12 cellular contexts compared by ENCODE assay signal in genomic region chr2:32937602-32938450, GRCh38. TPM values are rescaled to one million over a fixed set of nuclear protein-coding genes. Genes with fewer than 3 reads are reported as not detected.
DNase-seq lines count a peak whose midpoint lies in the region; ATAC-seq, FAIRE-seq and TF ChIP-seq lines count a peak whose summit lies in the region.
"Had no signal": no experiment of that assay in that cellular context is flagged by ENCODE, and none has a peak within 500 bp of the region (broad histone marks: within the 10 kb centered on the region; RNA-seq: fewer than 3 reads in every experiment).

No MANE protein-coding gene starts in this region.

- no peak overlapping the region for H3K9ac ChIP-seq in HCT116 (ENCODE audit: low read length)
- H3K9ac ChIP-seq in fibroblast of lung (ENCODE audit: insufficient read depth, low read length), result no peak overlapping the region

- no peaks in the 10 kb centered on the region for H4K20me1 ChIP-seq in HCT116 (ENCODE audit: insufficient read depth)
- no peaks in the 10 kb centered on the region for H4K20me1 ChIP-seq in PC-9 (ENCODE audit: insufficient read depth)
- H4K20me1 ChIP-seq in fibroblast of lung (ENCODE audit: control insufficient read depth, extremely low read depth, insufficient read depth, low read length), result no peaks in the 10 kb centered on the region

- H3K4me3 ChIP-seq in HCT116 (replicated peaks in 1 of 2; ENCODE audit: low read depth in 1 of 2, low read length in 2 of 2) (no peak overlapping the region), PC-9 (peak overlapping the region; percentile 12; the same call in 1 of the 2 replicates), fibroblast of lung (replicated peaks in 1 of 4; ENCODE audit: control extremely low read depth in 1 of 4, insufficient read depth in 1 of 4, low read depth in 3 of 4, low read length in 4 of 4) (no peak overlapping the region), pancreas (no peak overlapping the region)
- H3K4me3 ChIP-seq: colonic mucosa had no signal

- ATAC-seq in HCT116, result peak; percentile 83
- ATAC-seq in pancreas, result peak; percentile 38 to 70 (median 61)
- ATAC-seq in activated T-cell treated with anti-CD3 and anti-CD28 coated beads, Interleukin-2, amount 50 U/mL, for 4 hours, result no peak
- ATAC-seq: activated T-cell treated with anti-CD3 and anti-CD28 coated beads, Interleukin-2, amount 50 U/mL, for 72 hours had no signal

- H2AFZ ChIP-seq in HCT116 (ENCODE audit: low read depth, low read length, poor library complexity, severe bottlenecking), result peak overlapping the region; percentile 73
- H2AFZ ChIP-seq in PC-9, result peak overlapping the region; percentile 35; the same call in 1 of the 2 replicates
- peak overlapping the region; percentile 36 for H2AFZ ChIP-seq in fibroblast of lung (ENCODE audit: low read length)

- peaks cover 2% of the 10 kb centered on the region for H3K27me3 Mint-ChIP-seq in osteocyte (ENCODE audit: unreplicated experiment)
- peaks cover 7% of the 10 kb centered on the region for H3K27me3 Mint-ChIP-seq in activated T-cell treated with anti-CD3 and anti-CD28 coated beads, Interleukin-2, amount 50 U/mL, for 4 hours (ENCODE audit: low read depth)

- CTCF ChIA-PET in HCT116 (lab: Charles Lee) (no interaction called here), PC-9 (lab: Charles Lee) (interaction anchor here (0.5 kb wide), 1 partner anchor 96 kb away, joined by 3 read pairs; no protein-coding TSS in a partner anchor)

- RAD21 ChIA-PET in HCT116 (lab: Charles Lee; ENCODE audit: low non-redundant PET in 1 of 2, low total read pairs in 2 of 2, uncharacterized antibody in 2 of 2, unreplicated experiment in 2 of 2), result no interaction called here

- H3K9me2 ChIP-seq in HCT116 (ENCODE audit: insufficient read depth) (no peaks in the 10 kb centered on the region), PC-9 (ENCODE audit: insufficient read depth) (no peaks in the 10 kb centered on the region)

- FAIRE-seq in pancreas (lab: Jason Lieb, UNC), result no peak

- no peak for TF ChIP-seq POLR2A in HCT116 (IDR thresholded peaks at IDR 0.05; ENCODE audit: borderline replicate concordance, extremely low read depth, insufficient read depth, insufficient read length)

- H3K9me3 ChIP-seq in HCT116 (ENCODE audit: control insufficient read depth in 1 of 2, insufficient read depth in 1 of 2, low read depth in 1 of 2, low read length in 2 of 2), result no peaks in the 10 kb centered on the region
- H3K9me3 ChIP-seq in PC-9 (ENCODE audit: insufficient read depth, low read depth), result no peaks in the 10 kb centered on the region
- H3K9me3 ChIP-seq in fibroblast of lung (ENCODE audit: control insufficient read depth, insufficient read depth, low read depth, low read length), result no peaks in the 10 kb centered on the region
- H3K9me3 ChIP-seq in pancreas, result no peaks in the 10 kb centered on the region
- H3K9me3 ChIP-seq: colonic mucosa had no signal

- H3K79me2 ChIP-seq in HCT116 (ENCODE audit: insufficient read depth, low read length) (no peaks in the 10 kb centered on the region), PC-9 (ENCODE audit: low read depth) (no peaks in the 10 kb centered on the region), fibroblast of lung (ENCODE audit: control insufficient read depth, insufficient read depth, low read length) (no peaks in the 10 kb centered on the region)

- BruUV-seq in HCT116 (replicated peaks; lab: Mats Ljungman, UMichigan) (no TSS peak), PC-9 (replicated peaks; lab: Mats Ljungman, UMichigan) (no TSS peak)

- H3K4me1 ChIP-seq in HCT116 (ENCODE audit: control insufficient read depth in 1 of 2, insufficient read depth in 2 of 2, low read length in 2 of 2), result peaks cover 4 to 13% of the 10 kb centered on the region in 2 experiments
- H3K4me1 ChIP-seq in PC-9 (replicated peaks; ENCODE audit: insufficient read depth), result peaks cover 26% of the 10 kb centered on the region
- H3K4me1 ChIP-seq in fibroblast of lung (ENCODE audit: control insufficient read depth, extremely low read depth, insufficient read depth, low read length), result no peaks in the 10 kb centered on the region
- H3K4me1 ChIP-seq in pancreas, result no peaks in the 10 kb centered on the region
- H3K4me1 ChIP-seq: colonic mucosa had no signal

- H3K27ac ChIP-seq in HCT116 (ENCODE audit: low read depth, low read length), result no peak overlapping the region
- peak overlapping the region; percentile 34 for H3K27ac ChIP-seq in PC-9
- H3K27ac ChIP-seq in fibroblast of lung (ENCODE audit: insufficient read depth, low read length), result no peak overlapping the region
- no peak overlapping the region for H3K27ac ChIP-seq in pancreas
- H3K27ac ChIP-seq: colonic mucosa had no signal

- H3K27me3 ChIP-seq in HCT116 (ENCODE audit: insufficient read depth, low read length) (no peaks in the 10 kb centered on the region), PC-9 (ENCODE audit: insufficient read depth, low read depth) (no peaks in the 10 kb centered on the region), fibroblast of lung (ENCODE audit: control insufficient read depth, insufficient read depth, low read length) (no peaks in the 10 kb centered on the region), pancreas (no peaks in the 10 kb centered on the region)
- H3K27me3 ChIP-seq: colonic mucosa had no signal

- no peaks in the 10 kb centered on the region for H3K9me3 Mint-ChIP-seq in osteocyte (ENCODE audit: unreplicated experiment)
- no peaks in the 10 kb centered on the region for H3K9me3 Mint-ChIP-seq in activated T-cell treated with anti-CD3 and anti-CD28 coated beads, Interleukin-2, amount 50 U/mL, for 4 hours
- H3K9me3 Mint-ChIP-seq: activated T-cell treated with anti-CD3 and anti-CD28 coated beads, Interleukin-2, amount 50 U/mL, for 72 hours had no signal

- no peak overlapping the region for H3K27ac Mint-ChIP-seq in osteocyte (ENCODE audit: unreplicated experiment)
- H3K27ac Mint-ChIP-seq: activated T-cell treated with anti-CD3 and anti-CD28 coated beads, Interleukin-2, amount 50 U/mL, for 72 hours had no signal

- H3K4me2 ChIP-seq in HCT116 (ENCODE audit: low read length) (peak overlapping the region; percentile 55), PC-9 (peak overlapping the region; percentile 60), fibroblast of lung (ENCODE audit: extremely low read depth, insufficient read depth, low read length) (peak overlapping the region; percentile 7)

- peaks cover 7% of the 10 kb centered on the region; the same call in 1 of the 2 replicates for H3F3A ChIP-seq in PC-9 (ENCODE audit: insufficient read depth, low read depth)

- 30 to 37% methylated on average over 13 of the region's 13 CpGs for WGBS in pancreas, 2 donors

- H3K4me3 Mint-ChIP-seq in osteocyte (ENCODE audit: unreplicated experiment), result no peak overlapping the region
- H3K4me3 Mint-ChIP-seq in activated T-cell treated with anti-CD3 and anti-CD28 coated beads, Interleukin-2, amount 50 U/mL, for 4 hours, result no peak overlapping the region
- H3K4me3 Mint-ChIP-seq: activated T-cell treated with anti-CD3 and anti-CD28 coated beads, Interleukin-2, amount 50 U/mL, for 72 hours had no signal

- no peak for TF ChIP-seq RAD21 in HCT116 (IDR thresholded peaks at IDR 0.05; ENCODE audit: low read depth)

- intact Hi-C loops in HCT116 (cut with micrococcal nuclease) (no loop called here), PC-9 (cut with micrococcal nuclease; ENCODE audit: unreplicated experiment) (no loop called here), pancreas (cut with DNase I) (no loop called here)

- peaks cover 10% of the 10 kb centered on the region for H3K4me1 Mint-ChIP-seq in osteocyte (ENCODE audit: unreplicated experiment)
- no peaks in the 10 kb centered on the region for H3K4me1 Mint-ChIP-seq in activated T-cell treated with anti-CD3 and anti-CD28 coated beads, Interleukin-2, amount 50 U/mL, for 4 hours (ENCODE audit: low read depth)

- no peak for TF ChIP-seq CTCF in HCT116 (IDR thresholded peaks at IDR 0.05 in 2 of 3, conservative IDR thresholded peaks at IDR 0.05 in 1 of 3; ENCODE audit: borderline replicate concordance in 1 of 3, insufficient read depth in 1 of 3, low read depth in 2 of 3, low read length in 2 of 3)
- TF ChIP-seq CTCF in PC-9 (conservative IDR thresholded peaks at IDR 0.05), result no peak
- no peak for TF ChIP-seq CTCF in fibroblast of lung (conservative IDR thresholded peaks at IDR 0.05 in 1 of 2, IDR thresholded peaks at IDR 0.05 in 1 of 2; ENCODE audit: low read depth in 1 of 2, low read length in 2 of 2)
- TF ChIP-seq CTCF in pancreas (IDR thresholded peaks at IDR 0.05), result no peak
- TF ChIP-seq CTCF in osteocyte (IDR thresholded peaks at IDR 0.05), result no peak

- peak; percentile 26 for DNase-seq in HCT116 (ENCODE audit: low read depth, low spot score)
- peak; percentile 59 to 86 for DNase-seq in PC-9
- DNase-seq in fibroblast of lung (ENCODE audit: low read depth in 2 of 2), result peak; percentile 33 to 49
- DNase-seq in pancreas, result no peak
- no peak for DNase-seq in osteocyte (ENCODE audit: extremely low spot score, unreplicated experiment)
- no peak for DNase-seq in mucosa of gallbladder (ENCODE audit: low spot score)
- no peak for DNase-seq in activated T-cell treated with anti-CD3 and anti-CD28 coated beads, Interleukin-2, amount 50 U/mL, for 4 hours
- no peak for DNase-seq in NCI-H510A (lab: John Stamatoyannopoulos, UW)
- DNase-seq: activated T-cell treated with anti-CD3 and anti-CD28 coated beads, Interleukin-2, amount 50 U/mL, for 72 hours; colonic mucosa; NCI-H1048; stimulated activated naive CD4-positive, alpha-beta T cell treated with Interleukin-2 at 50 U/mL for 16 hours had no signal

- no peaks in the 10 kb centered on the region for H3K36me3 Mint-ChIP-seq in osteocyte (ENCODE audit: unreplicated experiment)
- no peaks in the 10 kb centered on the region for H3K36me3 Mint-ChIP-seq in activated T-cell treated with anti-CD3 and anti-CD28 coated beads, Interleukin-2, amount 50 U/mL, for 4 hours (ENCODE audit: insufficient read depth)

- POLR2A ChIA-PET in HCT116 (lab: Charles Lee) (no interaction called here), PC-9 (lab: Charles Lee; ENCODE audit: unreplicated experiment) (no interaction called here)

- no peaks in the 10 kb centered on the region for H3K36me3 ChIP-seq in HCT116 (ENCODE audit: control insufficient read depth in 1 of 2, insufficient read depth in 2 of 2, low read length in 2 of 2)
- no peaks in the 10 kb centered on the region for H3K36me3 ChIP-seq in PC-9 (ENCODE audit: low read depth)
- H3K36me3 ChIP-seq in fibroblast of lung (ENCODE audit: control insufficient read depth, insufficient read depth, low read length), result no peaks in the 10 kb centered on the region
- no peaks in the 10 kb centered on the region for H3K36me3 ChIP-seq in pancreas
- H3K36me3 ChIP-seq: colonic mucosa had no signal

TF ChIP-seq in HCT116, 20 proteins besides CTCF, POLR2A, EP300 and RAD21 (continues in another document):
- no peak for TF ChIP-seq ELF1 (IDR thresholded peaks at IDR 0.05; ENCODE audit: borderline replicate concordance, low read depth)

RNA-seq across cellular contexts. Expression of gene LTBP1, which starts 8.9 kb away (rescaled TPM):
- total RNA-seq in HCT116 (2021; ENCODE audit: unreplicated experiment) (5.1 TPM), PC-9 (2021) (10.3 and 10.4 TPM in 2 replicates), fibroblast of lung (190 and 324 TPM in 2 replicates), pancreas (10 to 100 TPM in 1 of 6 donors, 1 to 10 TPM in 4, under 1 TPM in 1; 0.83 to 21.2 (median 4.1) TPM), osteocyte (102 and 111 TPM in 2 replicates), mucosa of gallbladder (205 TPM)
- 2.9 and 3.5 TPM in 2 replicates for polyA plus RNA-seq in HCT116 (2012)
- polyA plus RNA-seq in fibroblast of lung (254 and 291 TPM in 2 replicates), pancreas (1 to 10 TPM; 1.7 to 2.8 TPM)
- 188 and 194 TPM in 2 replicates for polyA plus RNA-seq in fibroblast of lung (2012)
- polyA minus RNA-seq in fibroblast of lung (ENCODE audit: low replicate concordance), result 195 and 235 TPM in 2 replicates
- under 1 TPM; 0.21 to 0.33 (median 0.22) TPM for total RNA-seq in activated T-cell treated with anti-CD3 and anti-CD28 coated beads, Interleukin-2, amount 50 U/mL, for 4 hours

Comparison
In these comparisons a context has a peak if more than half of its experiments do, and no peak if none do; other contexts are left out.
1. ATAC-seq: peak in HCT116 (single experiment) and pancreas (4 of 4); none in activated T-cell treated with anti-CD3 and anti-CD28 coated beads, Interleukin-2, amount 50 U/mL, for 4 hours (0 of 2).
2. DNase-seq: peak in HCT116 (single experiment), PC-9 (2 of 2) and fibroblast of lung (2 of 2); none in pancreas (0 of 6), osteocyte (single experiment), mucosa of gallbladder (single experiment), activated T-cell treated with anti-CD3 and anti-CD28 coated beads, Interleukin-2, amount 50 U/mL, for 4 hours (single experiment) and NCI-H510A (single experiment).
3. H3K4me2 ChIP-seq: peak in every context shown above with its lines; median percentile 60 in PC-9; 55 in HCT116; 7 in fibroblast of lung.
4. Peak in every context shown above with its lines, with median percentiles within 50 percentile points of each other: H2AFZ ChIP-seq.